Comparison of ENCODE assay signal across 1 cellular context in the genomic region with DNA sequence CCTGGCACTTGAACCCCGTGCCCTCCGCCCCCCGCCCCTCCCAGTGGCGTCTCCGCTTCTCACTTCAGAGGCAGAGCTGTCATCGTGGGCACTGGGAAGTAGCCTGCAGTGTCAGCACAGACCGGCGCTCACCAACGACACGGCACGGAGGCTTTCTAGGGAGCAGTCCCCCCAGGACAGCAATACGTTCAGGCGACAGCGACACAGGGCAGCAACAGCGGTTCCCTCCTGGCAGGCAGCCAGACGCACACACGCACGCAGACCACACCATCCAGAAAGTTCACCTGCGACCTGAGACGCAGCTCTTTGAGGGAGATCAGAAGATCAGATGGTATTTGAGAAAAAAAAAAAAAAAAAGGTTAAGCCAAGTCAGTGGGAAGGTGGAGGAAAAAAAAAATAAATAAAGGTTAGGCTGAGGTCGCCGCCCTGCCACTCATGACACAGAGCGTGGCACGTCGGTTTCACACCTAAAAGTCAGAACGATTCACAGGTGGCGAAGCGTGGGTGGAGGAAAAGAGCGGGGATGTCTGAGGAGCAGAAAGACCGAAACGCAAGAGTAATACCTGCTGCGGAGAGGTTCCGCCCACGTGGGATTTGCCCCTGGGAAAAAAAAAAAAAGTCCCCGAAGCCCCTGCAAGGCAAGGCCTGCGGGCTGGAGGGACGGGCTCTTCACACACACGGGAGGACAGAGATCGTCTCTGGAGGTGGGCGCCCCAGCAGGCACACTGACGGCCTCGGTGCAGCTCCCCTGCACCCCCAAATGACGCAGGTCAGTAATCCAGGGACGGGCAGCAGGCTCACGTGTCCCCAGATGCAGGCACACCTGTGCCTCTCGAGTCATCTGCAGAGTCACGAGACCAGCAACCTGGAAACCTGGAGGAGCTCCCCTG.
TF ChIP-seq lines count a peak whose summit lies in the region.

No MANE protein-coding gene starts in this region.

TF ChIP-seq in GM12878, 131 proteins besides CTCF, POLR2A, EP300 and RAD21 (continued from another document and continues in another):
- TF ChIP-seq, protein P1, sequence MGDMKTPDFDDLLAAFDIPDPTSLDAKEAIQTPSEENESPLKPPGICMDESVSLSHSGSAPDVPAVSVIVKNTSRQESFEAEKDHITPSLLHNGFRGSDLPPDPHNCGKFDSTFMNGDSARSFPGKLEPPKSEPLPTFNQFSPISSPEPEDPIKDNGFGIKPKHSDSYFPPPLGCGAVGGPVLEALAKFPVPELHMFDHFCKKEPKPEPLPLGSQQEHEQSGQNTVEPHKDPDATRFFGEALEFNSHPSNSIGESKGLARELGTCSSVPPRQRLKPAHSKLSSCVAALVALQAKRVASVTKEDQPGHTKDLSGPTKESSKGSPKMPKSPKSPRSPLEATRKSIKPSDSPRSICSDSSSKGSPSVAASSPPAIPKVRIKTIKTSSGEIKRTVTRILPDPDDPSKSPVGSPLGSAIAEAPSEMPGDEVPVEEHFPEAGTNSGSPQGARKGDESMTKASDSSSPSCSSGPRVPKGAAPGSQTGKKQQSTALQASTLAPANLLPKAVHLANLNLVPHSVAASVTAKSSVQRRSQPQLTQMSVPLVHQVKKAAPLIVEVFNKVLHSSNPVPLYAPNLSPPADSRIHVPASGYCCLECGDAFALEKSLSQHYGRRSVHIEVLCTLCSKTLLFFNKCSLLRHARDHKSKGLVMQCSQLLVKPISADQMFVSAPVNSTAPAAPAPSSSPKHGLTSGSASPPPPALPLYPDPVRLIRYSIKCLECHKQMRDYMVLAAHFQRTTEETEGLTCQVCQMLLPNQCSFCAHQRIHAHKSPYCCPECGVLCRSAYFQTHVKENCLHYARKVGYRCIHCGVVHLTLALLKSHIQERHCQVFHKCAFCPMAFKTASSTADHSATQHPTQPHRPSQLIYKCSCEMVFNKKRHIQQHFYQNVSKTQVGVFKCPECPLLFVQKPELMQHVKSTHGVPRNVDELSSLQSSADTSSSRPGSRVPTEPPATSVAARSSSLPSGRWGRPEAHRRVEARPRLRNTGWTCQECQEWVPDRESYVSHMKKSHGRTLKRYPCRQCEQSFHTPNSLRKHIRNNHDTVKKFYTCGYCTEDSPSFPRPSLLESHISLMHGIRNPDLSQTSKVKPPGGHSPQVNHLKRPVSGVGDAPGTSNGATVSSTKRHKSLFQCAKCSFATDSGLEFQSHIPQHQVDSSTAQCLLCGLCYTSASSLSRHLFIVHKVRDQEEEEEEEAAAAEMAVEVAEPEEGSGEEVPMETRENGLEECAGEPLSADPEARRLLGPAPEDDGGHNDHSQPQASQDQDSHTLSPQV (IDR thresholded peaks at IDR 0.05), result 0 out of 2 replicates have a peak, but pooled peaks have one; percentile 32
- TF ChIP-seq, protein P2, sequence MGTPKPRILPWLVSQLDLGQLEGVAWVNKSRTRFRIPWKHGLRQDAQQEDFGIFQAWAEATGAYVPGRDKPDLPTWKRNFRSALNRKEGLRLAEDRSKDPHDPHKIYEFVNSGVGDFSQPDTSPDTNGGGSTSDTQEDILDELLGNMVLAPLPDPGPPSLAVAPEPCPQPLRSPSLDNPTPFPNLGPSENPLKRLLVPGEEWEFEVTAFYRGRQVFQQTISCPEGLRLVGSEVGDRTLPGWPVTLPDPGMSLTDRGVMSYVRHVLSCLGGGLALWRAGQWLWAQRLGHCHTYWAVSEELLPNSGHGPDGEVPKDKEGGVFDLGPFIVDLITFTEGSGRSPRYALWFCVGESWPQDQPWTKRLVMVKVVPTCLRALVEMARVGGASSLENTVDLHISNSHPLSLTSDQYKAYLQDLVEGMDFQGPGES (IDR thresholded peaks at IDR 0.05), result 0 out of 2 replicates have a peak, but pooled peaks have one; percentile 41
- TF ChIP-seq, protein P3, sequence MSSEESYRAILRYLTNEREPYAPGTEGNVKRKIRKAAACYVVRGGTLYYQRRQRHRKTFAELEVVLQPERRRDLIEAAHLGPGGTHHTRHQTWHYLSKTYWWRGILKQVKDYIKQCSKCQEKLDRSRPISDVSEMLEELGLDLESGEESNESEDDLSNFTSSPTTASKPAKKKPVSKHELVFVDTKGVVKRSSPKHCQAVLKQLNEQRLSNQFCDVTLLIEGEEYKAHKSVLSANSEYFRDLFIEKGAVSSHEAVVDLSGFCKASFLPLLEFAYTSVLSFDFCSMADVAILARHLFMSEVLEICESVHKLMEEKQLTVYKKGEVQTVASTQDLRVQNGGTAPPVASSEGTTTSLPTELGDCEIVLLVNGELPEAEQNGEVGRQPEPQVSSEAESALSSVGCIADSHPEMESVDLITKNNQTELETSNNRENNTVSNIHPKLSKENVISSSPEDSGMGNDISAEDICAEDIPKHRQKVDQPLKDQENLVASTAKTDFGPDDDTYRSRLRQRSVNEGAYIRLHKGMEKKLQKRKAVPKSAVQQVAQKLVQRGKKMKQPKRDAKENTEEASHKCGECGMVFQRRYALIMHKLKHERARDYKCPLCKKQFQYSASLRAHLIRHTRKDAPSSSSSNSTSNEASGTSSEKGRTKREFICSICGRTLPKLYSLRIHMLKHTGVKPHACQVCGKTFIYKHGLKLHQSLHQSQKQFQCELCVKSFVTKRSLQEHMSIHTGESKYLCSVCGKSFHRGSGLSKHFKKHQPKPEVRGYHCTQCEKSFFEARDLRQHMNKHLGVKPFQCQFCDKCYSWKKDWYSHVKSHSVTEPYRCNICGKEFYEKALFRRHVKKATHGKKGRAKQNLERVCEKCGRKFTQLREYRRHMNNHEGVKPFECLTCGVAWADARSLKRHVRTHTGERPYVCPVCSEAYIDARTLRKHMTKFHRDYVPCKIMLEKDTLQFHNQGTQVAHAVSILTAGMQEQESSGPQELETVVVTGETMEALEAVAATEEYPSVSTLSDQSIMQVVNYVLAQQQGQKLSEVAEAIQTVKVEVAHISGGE (CRISPR knock-in tag; IDR thresholded peaks at IDR 0.05), result no peak
- TF ChIP-seq, protein P4, sequence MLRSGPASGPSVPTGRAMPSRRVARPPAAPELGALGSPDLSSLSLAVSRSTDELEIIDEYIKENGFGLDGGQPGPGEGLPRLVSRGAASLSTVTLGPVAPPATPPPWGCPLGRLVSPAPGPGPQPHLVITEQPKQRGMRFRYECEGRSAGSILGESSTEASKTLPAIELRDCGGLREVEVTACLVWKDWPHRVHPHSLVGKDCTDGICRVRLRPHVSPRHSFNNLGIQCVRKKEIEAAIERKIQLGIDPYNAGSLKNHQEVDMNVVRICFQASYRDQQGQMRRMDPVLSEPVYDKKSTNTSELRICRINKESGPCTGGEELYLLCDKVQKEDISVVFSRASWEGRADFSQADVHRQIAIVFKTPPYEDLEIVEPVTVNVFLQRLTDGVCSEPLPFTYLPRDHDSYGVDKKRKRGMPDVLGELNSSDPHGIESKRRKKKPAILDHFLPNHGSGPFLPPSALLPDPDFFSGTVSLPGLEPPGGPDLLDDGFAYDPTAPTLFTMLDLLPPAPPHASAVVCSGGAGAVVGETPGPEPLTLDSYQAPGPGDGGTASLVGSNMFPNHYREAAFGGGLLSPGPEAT (IDR thresholded peaks at IDR 0.05; ENCODE audit: low read depth), result peak; percentile 99
- TF ChIP-seq SMARCA5 (IDR thresholded peaks at IDR 0.05) (no peak), NRF1 (conservative IDR thresholded peaks at IDR 0.05; ENCODE audit: low read depth, low read length) (no peak), CREB1 (IDR thresholded peaks at IDR 0.05; ENCODE audit: low read depth) (peak; percentile 69), SPI1 (IDR thresholded peaks at IDR 0.05; ENCODE audit: borderline replicate concordance, insufficient read depth, low read depth, low read length) (no peak), SREBF2 (IDR thresholded peaks at IDR 0.05; ENCODE audit: low read length) (no peak), SIX5 (IDR thresholded peaks at IDR 0.05; ENCODE audit: low read depth, low read length, severe bottlenecking) (no peak), ZNF384 (IDR thresholded peaks at IDR 0.05; ENCODE audit: borderline replicate concordance, low read depth, low read length) (peak; percentile 99)
- TF ChIP-seq, protein P5, sequence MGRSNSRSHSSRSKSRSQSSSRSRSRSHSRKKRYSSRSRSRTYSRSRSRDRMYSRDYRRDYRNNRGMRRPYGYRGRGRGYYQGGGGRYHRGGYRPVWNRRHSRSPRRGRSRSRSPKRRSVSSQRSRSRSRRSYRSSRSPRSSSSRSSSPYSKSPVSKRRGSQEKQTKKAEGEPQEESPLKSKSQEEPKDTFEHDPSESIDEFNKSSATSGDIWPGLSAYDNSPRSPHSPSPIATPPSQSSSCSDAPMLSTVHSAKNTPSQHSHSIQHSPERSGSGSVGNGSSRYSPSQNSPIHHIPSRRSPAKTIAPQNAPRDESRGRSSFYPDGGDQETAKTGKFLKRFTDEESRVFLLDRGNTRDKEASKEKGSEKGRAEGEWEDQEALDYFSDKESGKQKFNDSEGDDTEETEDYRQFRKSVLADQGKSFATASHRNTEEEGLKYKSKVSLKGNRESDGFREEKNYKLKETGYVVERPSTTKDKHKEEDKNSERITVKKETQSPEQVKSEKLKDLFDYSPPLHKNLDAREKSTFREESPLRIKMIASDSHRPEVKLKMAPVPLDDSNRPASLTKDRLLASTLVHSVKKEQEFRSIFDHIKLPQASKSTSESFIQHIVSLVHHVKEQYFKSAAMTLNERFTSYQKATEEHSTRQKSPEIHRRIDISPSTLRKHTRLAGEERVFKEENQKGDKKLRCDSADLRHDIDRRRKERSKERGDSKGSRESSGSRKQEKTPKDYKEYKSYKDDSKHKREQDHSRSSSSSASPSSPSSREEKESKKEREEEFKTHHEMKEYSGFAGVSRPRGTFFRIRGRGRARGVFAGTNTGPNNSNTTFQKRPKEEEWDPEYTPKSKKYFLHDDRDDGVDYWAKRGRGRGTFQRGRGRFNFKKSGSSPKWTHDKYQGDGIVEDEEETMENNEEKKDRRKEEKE (IDR thresholded peaks at IDR 0.05), result no peak
- TF ChIP-seq, protein P6, sequence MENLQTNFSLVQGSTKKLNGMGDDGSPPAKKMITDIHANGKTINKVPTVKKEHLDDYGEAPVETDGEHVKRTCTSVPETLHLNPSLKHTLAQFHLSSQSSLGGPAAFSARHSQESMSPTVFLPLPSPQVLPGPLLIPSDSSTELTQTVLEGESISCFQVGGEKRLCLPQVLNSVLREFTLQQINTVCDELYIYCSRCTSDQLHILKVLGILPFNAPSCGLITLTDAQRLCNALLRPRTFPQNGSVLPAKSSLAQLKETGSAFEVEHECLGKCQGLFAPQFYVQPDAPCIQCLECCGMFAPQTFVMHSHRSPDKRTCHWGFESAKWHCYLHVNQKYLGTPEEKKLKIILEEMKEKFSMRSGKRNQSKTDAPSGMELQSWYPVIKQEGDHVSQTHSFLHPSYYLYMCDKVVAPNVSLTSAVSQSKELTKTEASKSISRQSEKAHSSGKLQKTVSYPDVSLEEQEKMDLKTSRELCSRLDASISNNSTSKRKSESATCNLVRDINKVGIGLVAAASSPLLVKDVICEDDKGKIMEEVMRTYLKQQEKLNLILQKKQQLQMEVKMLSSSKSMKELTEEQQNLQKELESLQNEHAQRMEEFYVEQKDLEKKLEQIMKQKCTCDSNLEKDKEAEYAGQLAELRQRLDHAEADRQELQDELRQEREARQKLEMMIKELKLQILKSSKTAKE (IDR thresholded peaks at IDR 0.05; ENCODE audit: low read depth, poor library complexity, severe bottlenecking), result peak; percentile 99
- TF ChIP-seq, protein P7, sequence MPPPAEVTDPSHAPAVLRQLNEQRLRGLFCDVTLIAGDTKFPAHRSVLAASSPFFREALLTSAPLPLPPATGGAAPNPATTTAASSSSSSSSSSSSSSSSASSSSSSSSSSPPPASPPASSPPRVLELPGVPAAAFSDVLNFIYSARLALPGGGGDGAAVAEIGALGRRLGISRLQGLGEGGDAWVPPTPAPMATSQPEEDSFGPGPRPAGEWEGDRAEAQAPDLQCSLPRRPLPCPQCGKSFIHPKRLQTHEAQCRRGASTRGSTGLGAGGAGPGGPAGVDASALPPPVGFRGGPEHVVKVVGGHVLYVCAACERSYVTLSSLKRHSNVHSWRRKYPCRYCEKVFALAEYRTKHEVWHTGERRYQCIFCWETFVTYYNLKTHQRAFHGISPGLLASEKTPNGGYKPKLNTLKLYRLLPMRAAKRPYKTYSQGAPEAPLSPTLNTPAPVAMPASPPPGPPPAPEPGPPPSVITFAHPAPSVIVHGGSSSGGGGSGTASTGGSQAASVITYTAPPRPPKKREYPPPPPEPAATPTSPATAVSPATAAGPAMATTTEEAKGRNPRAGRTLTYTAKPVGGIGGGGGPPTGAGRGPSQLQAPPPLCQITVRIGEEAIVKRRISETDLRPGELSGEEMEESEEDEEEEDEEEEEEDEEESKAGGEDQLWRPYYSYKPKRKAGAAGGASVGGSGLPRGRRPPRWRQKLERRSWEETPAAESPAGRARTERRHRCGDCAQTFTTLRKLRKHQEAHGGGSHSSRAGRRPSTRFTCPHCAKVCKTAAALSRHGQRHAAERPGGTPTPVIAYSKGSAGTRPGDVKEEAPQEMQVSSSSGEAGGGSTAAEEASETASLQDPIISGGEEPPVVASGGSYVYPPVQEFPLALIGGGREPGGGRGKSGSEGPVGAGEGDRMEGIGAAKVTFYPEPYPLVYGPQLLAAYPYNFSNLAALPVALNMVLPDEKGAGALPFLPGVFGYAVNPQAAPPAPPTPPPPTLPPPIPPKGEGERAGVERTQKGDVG (CRISPR knock-in tag; IDR thresholded peaks at IDR 0.05), result no peak
- TF ChIP-seq, protein P8, sequence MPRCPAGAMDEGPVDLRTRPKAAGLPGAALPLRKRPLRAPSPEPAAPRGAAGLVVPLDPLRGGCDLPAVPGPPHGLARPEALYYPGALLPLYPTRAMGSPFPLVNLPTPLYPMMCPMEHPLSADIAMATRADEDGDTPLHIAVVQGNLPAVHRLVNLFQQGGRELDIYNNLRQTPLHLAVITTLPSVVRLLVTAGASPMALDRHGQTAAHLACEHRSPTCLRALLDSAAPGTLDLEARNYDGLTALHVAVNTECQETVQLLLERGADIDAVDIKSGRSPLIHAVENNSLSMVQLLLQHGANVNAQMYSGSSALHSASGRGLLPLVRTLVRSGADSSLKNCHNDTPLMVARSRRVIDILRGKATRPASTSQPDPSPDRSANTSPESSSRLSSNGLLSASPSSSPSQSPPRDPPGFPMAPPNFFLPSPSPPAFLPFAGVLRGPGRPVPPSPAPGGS (IDR thresholded peaks at IDR 0.05; ENCODE audit: borderline replicate concordance, insufficient read depth, low read depth, low read length, poor library complexity, severe bottlenecking), result peak; percentile 99
- TF ChIP-seq, protein P9, sequence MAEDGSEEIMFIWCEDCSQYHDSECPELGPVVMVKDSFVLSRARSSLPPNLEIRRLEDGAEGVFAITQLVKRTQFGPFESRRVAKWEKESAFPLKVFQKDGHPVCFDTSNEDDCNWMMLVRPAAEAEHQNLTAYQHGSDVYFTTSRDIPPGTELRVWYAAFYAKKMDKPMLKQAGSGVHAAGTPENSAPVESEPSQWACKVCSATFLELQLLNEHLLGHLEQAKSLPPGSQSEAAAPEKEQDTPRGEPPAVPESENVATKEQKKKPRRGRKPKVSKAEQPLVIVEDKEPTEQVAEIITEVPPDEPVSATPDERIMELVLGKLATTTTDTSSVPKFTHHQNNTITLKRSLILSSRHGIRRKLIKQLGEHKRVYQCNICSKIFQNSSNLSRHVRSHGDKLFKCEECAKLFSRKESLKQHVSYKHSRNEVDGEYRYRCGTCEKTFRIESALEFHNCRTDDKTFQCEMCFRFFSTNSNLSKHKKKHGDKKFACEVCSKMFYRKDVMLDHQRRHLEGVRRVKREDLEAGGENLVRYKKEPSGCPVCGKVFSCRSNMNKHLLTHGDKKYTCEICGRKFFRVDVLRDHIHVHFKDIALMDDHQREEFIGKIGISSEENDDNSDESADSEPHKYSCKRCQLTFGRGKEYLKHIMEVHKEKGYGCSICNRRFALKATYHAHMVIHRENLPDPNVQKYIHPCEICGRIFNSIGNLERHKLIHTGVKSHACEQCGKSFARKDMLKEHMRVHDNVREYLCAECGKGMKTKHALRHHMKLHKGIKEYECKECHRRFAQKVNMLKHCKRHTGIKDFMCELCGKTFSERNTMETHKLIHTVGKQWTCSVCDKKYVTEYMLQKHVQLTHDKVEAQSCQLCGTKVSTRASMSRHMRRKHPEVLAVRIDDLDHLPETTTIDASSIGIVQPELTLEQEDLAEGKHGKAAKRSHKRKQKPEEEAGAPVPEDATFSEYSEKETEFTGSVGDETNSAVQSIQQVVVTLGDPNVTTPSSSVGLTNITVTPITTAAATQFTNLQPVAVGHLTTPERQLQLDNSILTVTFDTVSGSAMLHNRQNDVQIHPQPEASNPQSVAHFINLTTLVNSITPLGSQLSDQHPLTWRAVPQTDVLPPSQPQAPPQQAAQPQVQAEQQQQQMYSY (CRISPR knock-in tag; IDR thresholded peaks at IDR 0.05), result no peak
